In genomic region chr5:146048994-146049703, GRCh38 we compare ENCODE assay signal across 1 cellular context.
TF ChIP-seq lines count a peak whose summit lies in the region.

No MANE protein-coding gene starts in this region.

TF ChIP-seq in H1, 55 proteins besides CTCF, POLR2A, EP300 and RAD21:
- TF ChIP-seq TAF7 (optimal IDR thresholded peaks at IDR 0.05; ENCODE audit: borderline replicate concordance, low read depth, low read length) (no peak), CBX8 (IDR thresholded peaks at IDR 0.05; ENCODE audit: borderline replicate concordance, low read depth, low read length) (no peak), ZNF274 (IDR thresholded peaks at IDR 0.05; ENCODE audit: borderline replicate concordance, extremely low read depth, low read length) (no peak), CEBPB (IDR thresholded peaks at IDR 0.05; ENCODE audit: low read depth, low read length) (peak; percentile 61; the same call in 1 of the 2 replicates), RFX5 (IDR thresholded peaks at IDR 0.05; ENCODE audit: borderline replicate concordance, low read depth, low read length) (no peak), ATF3 (IDR thresholded peaks at IDR 0.05; ENCODE audit: insufficient read depth, low read depth, low read length) (0 out of 2 replicates have a peak, but pooled peaks have one; percentile 52), HDAC2 (IDR thresholded peaks at IDR 0.05; ENCODE audit: borderline replicate concordance in 1 of 2, low read depth in 2 of 2, low read length in 2 of 2) (no peak)
- TF ChIP-seq, protein P1, sequence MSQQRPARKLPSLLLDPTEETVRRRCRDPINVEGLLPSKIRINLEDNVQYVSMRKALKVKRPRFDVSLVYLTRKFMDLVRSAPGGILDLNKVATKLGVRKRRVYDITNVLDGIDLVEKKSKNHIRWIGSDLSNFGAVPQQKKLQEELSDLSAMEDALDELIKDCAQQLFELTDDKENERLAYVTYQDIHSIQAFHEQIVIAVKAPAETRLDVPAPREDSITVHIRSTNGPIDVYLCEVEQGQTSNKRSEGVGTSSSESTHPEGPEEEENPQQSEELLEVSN (IDR thresholded peaks at IDR 0.05): no peak
